1 cellular context compared by ENCODE assay signal in genomic region chr11:58786693-58787092, GRCh38.
TF ChIP-seq lines count a peak whose summit lies in the region.

No MANE protein-coding gene starts in this region.

TF ChIP-seq in K562, 482 proteins besides CTCF, POLR2A, EP300 and RAD21 (continued from another document):
- TF ChIP-seq DLX4 (CRISPR knock-in tag; IDR thresholded peaks at IDR 0.05) (no peak), DPF2 (IDR thresholded peaks at IDR 0.05) (no peak), NR2F6 (CRISPR knock-in tag; IDR thresholded peaks at IDR 0.05) (no peak), SREBF2 (CRISPR knock-in tag; IDR thresholded peaks at IDR 0.05) (no peak), MAFK (IDR thresholded peaks at IDR 0.05; ENCODE audit: low read length) (peak; percentile 53; the same call in 1 of the 2 replicates), ELF2 (CRISPR knock-in tag; IDR thresholded peaks at IDR 0.05) (no peak), ZNF395 (CRISPR knock-in tag; IDR thresholded peaks at IDR 0.05) (0 out of 2 replicates have a peak, but pooled peaks have one; percentile 46), NFE2L1 (tag; IDR thresholded peaks at IDR 0.05; ENCODE audit: borderline replicate concordance, low read depth) (peak; percentile 49), MAFG (tag; conservative IDR thresholded peaks at IDR 0.05) (peak; percentile 84), TRIM25 (IDR thresholded peaks at IDR 0.05; ENCODE audit: borderline replicate concordance) (no peak), MTA3 (IDR thresholded peaks at IDR 0.05; ENCODE audit: borderline replicate concordance) (no peak), ZNF592 (IDR thresholded peaks at IDR 0.05) (peak; percentile 57; the same call in 1 of the 2 replicates), C11orf30 (IDR thresholded peaks at IDR 0.05; ENCODE audit: low read depth) (peak; percentile 75), YY1 (IDR thresholded peaks at IDR 0.05; ENCODE audit: borderline replicate concordance in 1 of 3, control insufficient read depth in 1 of 3, extremely low read depth in 1 of 3, insufficient read depth in 3 of 3, insufficient read length in 1 of 3, insufficient replicate concordance in 2 of 3, low read depth in 1 of 3, low read length in 2 of 3) (peak in 1 of 3 experiments; percentile 69), ZNF766 (CRISPR knock-in tag; conservative IDR thresholded peaks at IDR 0.05) (0 out of 2 replicates have a peak, but pooled peaks have one; percentile 53), PTTG1 (tag; IDR thresholded peaks at IDR 0.05; ENCODE audit: low read depth) (0 out of 2 replicates have a peak, but pooled peaks have one; percentile 25), ZNF316 (IDR thresholded peaks at IDR 0.05) (peak; percentile 84), DMBX1 (CRISPR knock-in tag; IDR thresholded peaks at IDR 0.05; ENCODE audit: borderline replicate concordance) (peak; percentile 36; the same call in 1 of the 2 replicates), BACH1 (tag; IDR thresholded peaks at IDR 0.05) (peak; percentile 51; the same call in 1 of the 2 replicates), JUND (IDR thresholded peaks at IDR 0.05; ENCODE audit: borderline replicate concordance, low read depth, low read length) (no peak), JUND (tag; IDR thresholded peaks at IDR 0.05; ENCODE audit: borderline replicate concordance, low read depth, low read length) (no peak), ZNF79 (CRISPR knock-in tag; IDR thresholded peaks at IDR 0.05; ENCODE audit: low read depth) (no peak), THRA (IDR thresholded peaks at IDR 0.05) (no peak)
- TF ChIP-seq, protein P1, sequence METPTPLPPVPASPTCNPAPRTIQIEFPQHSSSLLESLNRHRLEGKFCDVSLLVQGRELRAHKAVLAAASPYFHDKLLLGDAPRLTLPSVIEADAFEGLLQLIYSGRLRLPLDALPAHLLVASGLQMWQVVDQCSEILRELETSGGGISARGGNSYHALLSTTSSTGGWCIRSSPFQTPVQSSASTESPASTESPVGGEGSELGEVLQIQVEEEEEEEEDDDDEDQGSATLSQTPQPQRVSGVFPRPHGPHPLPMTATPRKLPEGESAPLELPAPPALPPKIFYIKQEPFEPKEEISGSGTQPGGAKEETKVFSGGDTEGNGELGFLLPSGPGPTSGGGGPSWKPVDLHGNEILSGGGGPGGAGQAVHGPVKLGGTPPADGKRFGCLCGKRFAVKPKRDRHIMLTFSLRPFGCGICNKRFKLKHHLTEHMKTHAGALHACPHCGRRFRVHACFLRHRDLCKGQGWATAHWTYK (CRISPR knock-in tag; IDR thresholded peaks at IDR 0.05), result no peak
